Comparison of ENCODE assay signal across 21 cellular contexts in genomic region chr14:58701156-58701555, GRCh38.
DNase-seq lines count a peak whose midpoint lies in the region; ATAC-seq and TF ChIP-seq lines count a peak whose summit lies in the region.
"Had no signal": no experiment of that assay in that cellular context is flagged by ENCODE, and none has a peak within 500 bp of the region (broad histone marks: within the 10 kb centered on the region; RNA-seq: fewer than 3 reads in every experiment).

No MANE protein-coding gene starts in this region.

- H3K4me3 Mint-ChIP-seq in nephron = no peak overlapping the region
- no peak overlapping the region for H3K4me3 Mint-ChIP-seq in activated T-helper 17 cell treated with anti-CD3 and anti-CD28 coated beads, Interleukin-2, amount 50 U/mL, for 72 hours
- H3K4me3 Mint-ChIP-seq: B cell; CD8-positive, alpha-beta T cell; GM23338; H9; T-cell had no signal

- peaks cover 4% of the 10 kb centered on the region for H3K27me3 Mint-ChIP-seq in nephron (ENCODE audit: low read depth)
- peaks cover 15% of the 10 kb centered on the region for H3K27me3 Mint-ChIP-seq in activated T-helper 17 cell treated with anti-CD3 and anti-CD28 coated beads, Interleukin-2, amount 50 U/mL, for 72 hours

- DNase-seq in DMS 273 (lab: John Stamatoyannopoulos, UW; ENCODE audit: unreplicated experiment) (peak; percentile 68), G401 (ENCODE audit: low spot score) (peak; percentile 93), cerebellar nuclear complex (lab: John Stamatoyannopoulos, UW) (peak; percentile 60 to 72)
- DNase-seq: CD8-positive, alpha-beta T cell; DMS153; DND-41; H9; IMR-90; KG1; MG63; NCI-H2081; NCI-H526 treated with DMSO at 0.1 percent for 48 hours; PC-9; SHP77; T-cell had no signal

- no peaks in the 10 kb centered on the region for H3K36me3 Mint-ChIP-seq in nephron (ENCODE audit: low read depth)
- no peaks in the 10 kb centered on the region for H3K36me3 Mint-ChIP-seq in activated T-helper 17 cell treated with anti-CD3 and anti-CD28 coated beads, Interleukin-2, amount 50 U/mL, for 72 hours (ENCODE audit: low read depth)
- H3K36me3 Mint-ChIP-seq: CD8-positive, alpha-beta T cell; T-cell had no signal

- H3K4me1 Mint-ChIP-seq in nephron = peaks cover 81% of the 10 kb centered on the region
- no peaks in the 10 kb centered on the region for H3K4me1 Mint-ChIP-seq in activated T-helper 17 cell treated with anti-CD3 and anti-CD28 coated beads, Interleukin-2, amount 50 U/mL, for 72 hours
- H3K4me1 Mint-ChIP-seq: B cell, T-cell had no signal

- H3K9me3 Mint-ChIP-seq in nephron = no peaks in the 10 kb centered on the region
- H3K9me3 Mint-ChIP-seq in activated T-helper 17 cell treated with anti-CD3 and anti-CD28 coated beads, Interleukin-2, amount 50 U/mL, for 72 hours = no peaks in the 10 kb centered on the region
- H3K9me3 Mint-ChIP-seq: CD8-positive, alpha-beta T cell; GM23338; H9; T-cell had no signal

- TF ChIP-seq CTCF in nephron (IDR thresholded peaks at IDR 0.05; ENCODE audit: unreplicated experiment in 3 of 3) = no peak

- ATAC-seq in GM19467 (IDR thresholded peaks at IDR 0.05; ENCODE audit: unreplicated experiment) = no peak
- ATAC-seq in activated T-helper 17 cell treated with anti-CD3 and anti-CD28 coated beads, Interleukin-2, amount 50 U/mL, for 72 hours (replicated peaks) = no peak
- no peak for ATAC-seq in HG03045 (IDR thresholded peaks at IDR 0.05; ENCODE audit: unreplicated experiment)
- ATAC-seq: CD8-positive, alpha-beta T cell; GM23338; T-cell had no signal

- in situ Hi-C loops in G401 (cut with HindIII; ENCODE audit: low sequenced_read_pairs) = no loop called here

- peak overlapping the region; percentile 52 to 81 (median 71) for H3K27ac Mint-ChIP-seq in nephron
- no peak overlapping the region for H3K27ac Mint-ChIP-seq in activated T-helper 17 cell treated with anti-CD3 and anti-CD28 coated beads, Interleukin-2, amount 50 U/mL, for 72 hours
- H3K27ac Mint-ChIP-seq: B cell; CD8-positive, alpha-beta T cell; GM23338; T-cell had no signal
